In genomic region chr5:138632900-138633489, GRCh38 we compare ENCODE assay signal across 7 cellular contexts. TPM values are rescaled to one million over a fixed set of nuclear protein-coding genes. Genes with fewer than 3 reads are reported as not detected.
A peak's percentile ranks its signal among the peaks of the same experiment; 100 is the strongest.
DNase-seq lines count a peak whose midpoint lies in the region; ATAC-seq and TF ChIP-seq lines count a peak whose summit lies in the region.

No MANE protein-coding gene starts in this region.

- H3K27me3 ChIP-seq in GM06990 (replicated peaks; ENCODE audit: control insufficient read depth, insufficient read depth, low read length) (no peaks in the 10 kb centered on the region), Loucy (ENCODE audit: insufficient read depth, low read length, poor library complexity, severe bottlenecking) (no peaks in the 10 kb centered on the region), sigmoid colon (no peaks in the 10 kb centered on the region)

- no peak for TF ChIP-seq POLR2A in sigmoid colon (IDR thresholded peaks at IDR 0.05)

- H3K9me2 ChIP-seq in Loucy (replicated peaks; ENCODE audit: low read depth, low read length), result no peaks in the 10 kb centered on the region

- no peaks in the 10 kb centered on the region for H3F3A ChIP-seq in Loucy (ENCODE audit: low read depth)

- peak; percentile 52 for TF ChIP-seq CTCF in GM06990 (IDR thresholded peaks at IDR 0.05; ENCODE audit: insufficient read depth, low read length, poor library complexity, severe bottlenecking)
- TF ChIP-seq CTCF in Loucy (conservative IDR thresholded peaks at IDR 0.05; ENCODE audit: low read length), result peak; percentile 73
- peak in 1 of 4 experiments; percentile 19 for TF ChIP-seq CTCF in sigmoid colon (IDR thresholded peaks at IDR 0.05)

- H3K36me3 ChIP-seq in GM06990 (ENCODE audit: control insufficient read depth, insufficient read depth, low read length), result no peaks in the 10 kb centered on the region
- no peaks in the 10 kb centered on the region for H3K36me3 ChIP-seq in Loucy (ENCODE audit: insufficient read depth, low read length)
- H3K36me3 ChIP-seq in sigmoid colon, result no peaks in the 10 kb centered on the region

- H3K4me2 ChIP-seq in Loucy (ENCODE audit: low read depth, low read length, poor library complexity, severe bottlenecking), result no peak overlapping the region

- no peak overlapping the region for H3K9ac ChIP-seq in Loucy (ENCODE audit: low read depth, low read length, poor library complexity, severe bottlenecking)

- intact Hi-C loops in sigmoid colon (cut with DNase I), result loop anchor here (2.0 to 10.0 kb wide), 2 partner anchors 54 to 122 kb away; partner anchors contain the start of gene CTNNA1

- no peak for ATAC-seq in HG03469 (IDR thresholded peaks at IDR 0.05; ENCODE audit: unreplicated experiment)

- DNase-seq in GM06990 (ENCODE audit: extremely low read depth, insufficient read length) (no peak), astrocyte of the hippocampus (ENCODE audit: low read depth, low spot score) (peak; percentile 80), hypothalamus (lab: John Stamatoyannopoulos, UW) (peak in 33 of 51 donors; percentile 26 to 82 (median 51)), sigmoid colon (peak; percentile 80), KG1 (lab: John Stamatoyannopoulos, UW) (no peak)

- no peak overlapping the region for H3K4me3 ChIP-seq in GM06990 (replicated peaks; ENCODE audit: low read depth, low read length)
- no peak overlapping the region for H3K4me3 ChIP-seq in Loucy (ENCODE audit: low read length, poor library complexity, severe bottlenecking)
- no peak overlapping the region for H3K4me3 ChIP-seq in sigmoid colon

- no peaks in the 10 kb centered on the region for H3K79me2 ChIP-seq in Loucy (ENCODE audit: insufficient read depth, low read length)

- H2AFZ ChIP-seq in Loucy (ENCODE audit: low read length), result no peak overlapping the region

- no peak overlapping the region for H3K27ac ChIP-seq in sigmoid colon

- no peaks in the 10 kb centered on the region for H4K20me1 ChIP-seq in Loucy (ENCODE audit: insufficient read depth, low read length, poor library complexity, severe bottlenecking)

- H3K4me1 ChIP-seq in Loucy (ENCODE audit: insufficient read depth, low read length, poor library complexity, severe bottlenecking) (no peaks in the 10 kb centered on the region), sigmoid colon (peaks cover 0 to 26% (median 19%) of the 10 kb centered on the region in 4 donors)

- 50 to 52% methylated on average over 17 of the region's 17 CpGs for WGBS in sigmoid colon, 2 donors

- H3K9me3 ChIP-seq in Loucy (ENCODE audit: insufficient read depth, low read depth, low read length) (no peaks in the 10 kb centered on the region), sigmoid colon (no peaks in the 10 kb centered on the region)

- no peak for TF ChIP-seq EP300 in sigmoid colon (IDR thresholded peaks at IDR 0.05)

RNA-seq across cellular contexts. Expression of gene HSPA9, which starts 57.8 kb away (rescaled TPM):
- 100 to 1,000 TPM; 148 to 244 (median 192) TPM for total RNA-seq in sigmoid colon
- 100 to 1,000 TPM in 2 of 3 donors, 10 to 100 TPM in 1; 75.1 to 136 (median 101) TPM for polyA plus RNA-seq in sigmoid colon

Comparison
In these comparisons a context has a peak if more than half of its experiments do, and no peak if none do; other contexts are left out.
1. DNase-seq: peak in astrocyte of the hippocampus (single experiment), hypothalamus (33 of 51) and sigmoid colon (single experiment); none in GM06990 (single experiment) and KG1 (single experiment).